In the genomic region with DNA sequence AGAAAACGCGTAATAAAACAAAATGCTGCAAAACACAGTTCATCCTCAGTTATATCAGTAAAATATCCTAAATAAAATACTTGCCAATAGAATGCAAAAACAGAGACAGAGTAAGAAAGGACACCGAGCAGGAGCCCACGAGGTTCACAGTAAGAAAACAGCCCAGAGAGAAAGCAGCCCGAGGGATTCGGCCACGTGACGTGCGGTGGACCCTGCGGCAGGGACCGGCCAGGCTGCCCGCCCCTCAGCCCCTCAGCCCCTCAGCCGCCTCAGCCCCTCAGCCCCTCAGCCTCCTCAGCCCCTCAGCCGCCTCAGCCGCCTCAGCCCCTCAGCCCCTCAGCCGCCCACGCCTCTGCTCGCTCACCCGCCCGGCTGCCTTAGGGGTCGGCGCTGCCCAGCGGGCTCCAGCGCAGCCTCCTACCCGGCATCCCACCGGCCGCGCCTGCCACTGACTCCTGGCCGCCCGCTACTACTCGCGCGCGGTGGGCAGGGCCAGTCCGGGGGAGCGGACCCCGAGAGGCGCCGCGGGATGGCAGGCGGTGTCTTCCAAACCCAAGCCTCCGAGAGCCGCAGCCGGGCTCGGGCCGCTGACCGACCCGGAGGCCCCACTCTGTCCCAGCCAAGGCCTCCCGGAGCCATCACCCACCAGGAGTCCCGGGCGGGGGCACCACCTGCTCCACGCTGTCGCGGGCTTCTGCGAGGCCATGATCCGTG, we compare ENCODE assay signal across 12 cellular contexts. TPM values are rescaled to one million over a fixed set of nuclear protein-coding genes. Genes with fewer than 3 reads are reported as not detected.
DNase-seq lines count a peak whose midpoint lies in the region; TF ChIP-seq lines count a peak whose summit lies in the region.
"Not testable (repeated sequence)": the region's sequence is repeated elsewhere in the genome, so short reads cannot be mapped to it uniquely, and the experiment has no call there.
"Had no signal": no experiment of that assay in that cellular context is flagged by ENCODE, and none has a peak within 500 bp of the region (broad histone marks: within the 10 kb centered on the region; RNA-seq: fewer than 3 reads in every experiment).

No MANE protein-coding gene starts in this region.

- H3K79me2 ChIP-seq in fibroblast of lung (ENCODE audit: control insufficient read depth, insufficient read depth, low read length); osteoblast (ENCODE audit: insufficient read depth, low read length): not testable (repeated sequence)

- not testable (repeated sequence) for H3K27ac ChIP-seq in fibroblast of lung (ENCODE audit: insufficient read depth, low read length); osteoblast (ENCODE audit: low read depth, low read length); stomach

- H3K9ac ChIP-seq in fibroblast of lung (ENCODE audit: insufficient read depth, low read length) = not testable (repeated sequence)

- not testable (repeated sequence) for TF ChIP-seq CTCF in BJ (IDR thresholded peaks at IDR 0.05; ENCODE audit: insufficient read depth, low read depth, low read length); HFFc6 (IDR thresholded peaks at IDR 0.05); astrocyte of the cerebellum (IDR thresholded peaks at IDR 0.05; ENCODE audit: low read depth, low read length, missing control alignments); fibroblast of lung (conservative IDR thresholded peaks at IDR 0.05 in 1 of 2, IDR thresholded peaks at IDR 0.05 in 1 of 2; ENCODE audit: low read depth in 1 of 2, low read length in 2 of 2); osteoblast (IDR thresholded peaks at IDR 0.05; ENCODE audit: extremely low read depth, low read depth, low read length); stomach (IDR thresholded peaks at IDR 0.05)

- H3K27me3 Mint-ChIP-seq in HFFc6 (ENCODE audit: insufficient read depth) = peaks cover 12% of the 10 kb centered on the region
- peaks cover 16% of the 10 kb centered on the region for H3K27me3 Mint-ChIP-seq in activated CD4-positive, alpha-beta T cell treated with anti-CD3 and anti-CD28 coated beads, Interleukin-2, amount 10 ng/mL, durations not matched to agents 24 days and 14 days

- intact Hi-C loops in activated CD4-positive, alpha-beta T cell treated with anti-CD3 and anti-CD28 coated beads, Interleukin-2, amount 10 ng/mL, durations not matched to agents 24 days and 14 days (cut with micrococcal nuclease); stomach (cut with DNase I; ENCODE audit: low total_unique reads): not testable (repeated sequence)

- H3K4me2 ChIP-seq in fibroblast of lung (ENCODE audit: extremely low read depth, insufficient read depth, low read length) (peak overlapping the region; percentile 25), osteoblast (ENCODE audit: insufficient read depth, low read length) (peak overlapping the region; percentile 23)

- H2AFZ ChIP-seq in fibroblast of lung (ENCODE audit: low read length); osteoblast (ENCODE audit: low read length): not testable (repeated sequence)

- in situ Hi-C loops in astrocyte of the cerebellum (cut with HindIII; ENCODE audit: low sequenced_read_pairs) = not testable (repeated sequence)

- not testable (repeated sequence) for TF ChIP-seq EP300 in stomach (IDR thresholded peaks at IDR 0.05)

- H4K20me1 ChIP-seq in fibroblast of lung (ENCODE audit: control insufficient read depth, extremely low read depth, insufficient read depth, low read length); osteoblast (ENCODE audit: insufficient read depth, low read length): not testable (repeated sequence)

- POLR2A ChIA-PET in BJ (lab: Charles Lee) = not testable (repeated sequence)

- not testable (repeated sequence) for H3K4me1 Mint-ChIP-seq in HFFc6 (ENCODE audit: low read depth); activated CD4-positive, alpha-beta T cell treated with anti-CD3 and anti-CD28 coated beads, Interleukin-2, amount 10 ng/mL, durations not matched to agents 24 days and 14 days

- not testable (repeated sequence) for DNase-seq in BJ (ENCODE audit: low read depth); HFFc6; astrocyte of the cerebellum (ENCODE audit: low read depth); fibroblast of lung (ENCODE audit: low read depth in 2 of 2); stomach
- peak; percentile 50 for DNase-seq in activated CD4-positive, alpha-beta T cell treated with anti-CD3 and anti-CD28 coated beads, Interleukin-2, amount 10 ng/mL, durations not matched to agents 24 days and 14 days
- DNase-seq in iPS-NIHi7 (ENCODE audit: extremely low spot score) (peak; percentile 8), osteoblast (ENCODE audit: insufficient read length, low spot score, missing footprints) (peak; percentile 3)

- H3K36me3 Mint-ChIP-seq in HFFc6 (ENCODE audit: low read depth); activated CD4-positive, alpha-beta T cell treated with anti-CD3 and anti-CD28 coated beads, Interleukin-2, amount 10 ng/mL, durations not matched to agents 24 days and 14 days (ENCODE audit: low read depth): not testable (repeated sequence)

- peak overlapping the region; percentile 11 for H3K4me3 ChIP-seq in BJ (ENCODE audit: low read depth, low read length)
- peak overlapping the region; percentile 25 for H3K4me3 ChIP-seq in astrocyte of the cerebellum (ENCODE audit: low read depth, low read length)
- peak overlapping the region in 2 of 4 experiments; percentile 16 to 17 for H3K4me3 ChIP-seq in fibroblast of lung (replicated peaks in 1 of 4; ENCODE audit: control extremely low read depth in 1 of 4, insufficient read depth in 1 of 4, low read depth in 3 of 4, low read length in 4 of 4)
- peak overlapping the region; percentile 19 for H3K4me3 ChIP-seq in osteoblast (ENCODE audit: insufficient read depth, low read length)
- H3K4me3 ChIP-seq in stomach = peak overlapping the region in 3 of 4 donors; percentile 6 to 28 (median 9)

- WGBS in stomach, 5 donors = 15 to 37% (median 18%) methylated on average over 28 to 56 of the region's 56 CpGs

- CTCF ChIA-PET in BJ (lab: Yijun Ruan, JAX) = not testable (repeated sequence)

- not testable (repeated sequence) for H3K9me3 Mint-ChIP-seq in HFFc6; activated CD4-positive, alpha-beta T cell treated with anti-CD3 and anti-CD28 coated beads, Interleukin-2, amount 10 ng/mL, durations not matched to agents 24 days and 14 days

- H3K9me3 ChIP-seq in fibroblast of lung (ENCODE audit: control insufficient read depth, insufficient read depth, low read depth, low read length); osteoblast (ENCODE audit: low read depth, low read length); stomach: not testable (repeated sequence)

- H3K4me3 Mint-ChIP-seq in HFFc6 = peak overlapping the region; percentile 79
- peak overlapping the region; percentile 70 for H3K4me3 Mint-ChIP-seq in activated CD4-positive, alpha-beta T cell treated with anti-CD3 and anti-CD28 coated beads, Interleukin-2, amount 10 ng/mL, durations not matched to agents 24 days and 14 days

- H3K36me3 ChIP-seq in BJ (ENCODE audit: control insufficient read depth, insufficient read depth, low read length); fibroblast of lung (ENCODE audit: control insufficient read depth, insufficient read depth, low read length); osteoblast (ENCODE audit: insufficient read depth, low read length); stomach: not testable (repeated sequence)

- not testable (repeated sequence) for H3K27me3 ChIP-seq in BJ (ENCODE audit: control insufficient read depth, insufficient read depth, low read length); fibroblast of lung (ENCODE audit: control insufficient read depth, insufficient read depth, low read length); osteoblast (ENCODE audit: insufficient read depth, low read length)
- H3K27me3 ChIP-seq in stomach = peaks cover 0 to 60% (median 7%) of the 10 kb centered on the region in 3 donors

- H3K27ac Mint-ChIP-seq in HFFc6; activated CD4-positive, alpha-beta T cell treated with anti-CD3 and anti-CD28 coated beads, Interleukin-2, amount 10 ng/mL, durations not matched to agents 24 days and 14 days: not testable (repeated sequence)

- H3K4me1 ChIP-seq in fibroblast of lung (ENCODE audit: control insufficient read depth, extremely low read depth, insufficient read depth, low read length); osteoblast (ENCODE audit: insufficient read depth, low read length); stomach: not testable (repeated sequence)

- not testable (repeated sequence) for TF ChIP-seq POLR2A in stomach (IDR thresholded peaks at IDR 0.05)

RNA-seq across cellular contexts. Expression of a gene that starts 9.5 kb away (rescaled TPM):
- polyA plus RNA-seq in BJ (2011; rRNA removed) (not detected in 2 replicates), fibroblast of lung (not detected in 2 replicates), stomach (not detected)
- polyA minus RNA-seq in BJ (2011; rRNA and poly(A)+ RNA removed) = not detected in 2 replicates
- total RNA-seq in HFFc6 (2021; fragmentation: NEBNext Ultra II Directional; extraction: Animal tissue kit (Norgen Biotek cat#: 25700)) = not detected
- not detected in 2 replicates for total RNA-seq in activated CD4-positive, alpha-beta T cell treated with anti-CD3 and anti-CD28 coated beads, Interleukin-2, amount 10 ng/mL, durations not matched to agents 24 days and 14 days
- total RNA-seq in fibroblast of lung (not detected in 2 replicates), osteoblast (not detected in 2 replicates), stomach (not detected)
- polyA plus RNA-seq in fibroblast of lung (2012) = not detected in 2 replicates
- polyA minus RNA-seq in fibroblast of lung (ENCODE audit: low replicate concordance) = not detected in 2 replicates
- total RNA-seq: cardiac septum, LHCN-M2, Peyer's patch, tibial nerve had no signal

RNA-seq across cellular contexts. Expression of a gene that starts 47.4 kb away (rescaled TPM):
- 3.4 and 5.8 TPM in 2 replicates for polyA plus RNA-seq in BJ (2011; rRNA removed)
- polyA minus RNA-seq in BJ (2011; rRNA and poly(A)+ RNA removed) = 4.8 and 8.2 TPM in 2 replicates
- total RNA-seq in HFFc6 (2021; fragmentation: NEBNext Ultra II Directional; extraction: Animal tissue kit (Norgen Biotek cat#: 25700)) = 1 to 10 TPM; 2.4 to 3.7 (median 3.3) TPM
- total RNA-seq in activated CD4-positive, alpha-beta T cell treated with anti-CD3 and anti-CD28 coated beads, Interleukin-2, amount 10 ng/mL, durations not matched to agents 24 days and 14 days = 6.0 and 6.4 TPM in 2 replicates
- 3.6 and 4.3 TPM in 2 replicates for total RNA-seq in fibroblast of lung
- polyA plus RNA-seq in fibroblast of lung = 2.6 and 2.7 TPM in 2 replicates
- polyA plus RNA-seq in fibroblast of lung (2012) = 1.3 and 2.1 TPM in 2 replicates
- polyA minus RNA-seq in fibroblast of lung (ENCODE audit: low replicate concordance) = 7.4 and 11.1 TPM in 2 replicates
- total RNA-seq in osteoblast = 8.7 and 8.8 TPM in 2 replicates
- total RNA-seq in stomach = 1 to 10 TPM; 1.1 to 3.9 (median 3.6) TPM
- under 1 TPM in 2 of 3 donors, not detected in 1; 0.25 to 0.37 TPM for polyA plus RNA-seq in stomach
